9 cellular contexts compared by ENCODE assay signal in the genomic region with DNA sequence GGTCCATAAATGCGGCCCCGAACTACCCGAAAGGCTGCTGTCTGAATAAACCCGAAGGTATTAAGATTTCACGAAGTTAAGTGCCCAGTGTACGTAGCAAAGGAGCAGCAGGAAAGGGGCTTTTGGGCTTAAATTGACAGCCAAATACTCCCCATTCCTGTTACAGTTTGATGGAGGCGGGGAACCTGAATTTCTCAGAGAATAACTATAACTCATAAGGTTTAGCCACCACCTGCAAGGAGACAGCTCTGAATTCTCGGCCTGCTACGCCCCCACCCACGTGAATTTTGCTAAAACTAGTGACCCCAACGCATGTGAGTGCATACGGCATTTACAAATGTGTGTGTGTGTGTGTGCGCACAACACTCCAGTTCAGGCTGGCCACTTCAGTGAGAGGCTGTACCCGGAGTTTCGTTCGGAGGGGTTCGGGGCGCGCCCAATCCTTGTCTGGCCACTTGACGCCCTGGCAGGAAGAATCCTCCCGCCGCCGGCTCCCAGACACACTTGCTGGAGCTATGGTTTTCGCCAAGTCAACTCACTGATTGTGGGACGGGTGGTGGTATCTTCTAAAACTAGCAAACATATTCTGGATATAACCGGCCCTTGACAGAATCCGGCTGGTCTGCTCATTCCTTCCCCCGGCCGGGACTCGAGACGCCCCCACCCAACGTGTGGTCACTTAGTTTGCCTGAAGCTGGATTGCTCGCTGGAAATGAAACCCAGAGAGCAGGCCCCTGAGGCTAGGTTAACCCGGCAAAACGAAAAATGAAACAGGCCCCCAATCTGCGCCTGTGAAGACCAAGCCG. TPM values are rescaled to one million over a fixed set of nuclear protein-coding genes. Genes with fewer than 3 reads are reported as not detected.
DNase-seq lines count a peak whose midpoint lies in the region; ATAC-seq and TF ChIP-seq lines count a peak whose summit lies in the region.
"Had no signal": no experiment of that assay in that cellular context is flagged by ENCODE, and none has a peak within 500 bp of the region (broad histone marks: within the 10 kb centered on the region; RNA-seq: fewer than 3 reads in every experiment).

No MANE protein-coding gene starts in this region.

- intact Hi-C loops in prostate gland (cut with DNase I) = no loop called here

- TF ChIP-seq POLR2A in prostate gland (IDR thresholded peaks at IDR 0.05) = no peak

- ATAC-seq in HG03354 (IDR thresholded peaks at IDR 0.05; ENCODE audit: poor library complexity, severe bottlenecking, unreplicated experiment) = no peak
- no peak for ATAC-seq in GM18517 (IDR thresholded peaks at IDR 0.05; ENCODE audit: unreplicated experiment)

- H3K9ac ChIP-seq in NT2/D1 (ENCODE audit: insufficient read length, low read depth) = peak overlapping the region; percentile 53

- H3K9me3 ChIP-seq in NT2/D1 (ENCODE audit: insufficient read depth, low read length) = no peaks in the 10 kb centered on the region
- H3K9me3 ChIP-seq in prostate gland = no peaks in the 10 kb centered on the region

- H3K4me1 ChIP-seq in NT2/D1 (ENCODE audit: insufficient read depth, insufficient read length) (peaks cover 32% of the 10 kb centered on the region), prostate gland (replicated peaks) (peaks cover 17% of the 10 kb centered on the region)

- H3K27ac ChIP-seq in prostate gland = no peak overlapping the region
- H3K27ac ChIP-seq: PC-9 had no signal

- H3K4me3 ChIP-seq in GM06990 (replicated peaks; ENCODE audit: low read depth, low read length) (peak overlapping the region; percentile 72), NT2/D1 (ENCODE audit: insufficient read length, low read depth) (peak overlapping the region; percentile 44), fibroblast of pulmonary artery (replicated peaks; ENCODE audit: low read depth, low read length) (peak overlapping the region; percentile 23), prostate gland (peak overlapping the region; percentile 3 to 38)
- H3K4me3 ChIP-seq: PC-9 had no signal

- H3K36me3 ChIP-seq in GM06990 (ENCODE audit: control insufficient read depth, insufficient read depth, low read length) (peaks cover 3% of the 10 kb centered on the region), NT2/D1 (ENCODE audit: insufficient read depth, insufficient read length, low read length) (no peaks in the 10 kb centered on the region), prostate gland (no peaks in the 10 kb centered on the region)

- no peaks in the 10 kb centered on the region for H3K27me3 ChIP-seq in GM06990 (replicated peaks; ENCODE audit: control insufficient read depth, insufficient read depth, low read length)
- peaks cover 100% of the 10 kb centered on the region for H3K27me3 ChIP-seq in NT2/D1 (ENCODE audit: insufficient read depth, insufficient read length)
- H3K27me3 ChIP-seq in prostate gland (replicated peaks; ENCODE audit: insufficient read depth) = peaks cover 53% of the 10 kb centered on the region

- DNase-seq in GM06990 (ENCODE audit: extremely low read depth, insufficient read length) = peak; percentile 36
- DNase-seq in NT2/D1 (ENCODE audit: low read depth, low spot score) = no peak
- no peak for DNase-seq in fibroblast of pulmonary artery (ENCODE audit: low read depth)
- DNase-seq in prostate gland (ENCODE audit: low spot score) = no peak
- DNase-seq in GF-D8 (lab: John Stamatoyannopoulos, UW) = no peak
- no peak for DNase-seq in NCI-H1417 treated with DMSO at 0.1 percent for 48 hours (lab: John Stamatoyannopoulos, UW)

- no peak for TF ChIP-seq CTCF in GM06990 (IDR thresholded peaks at IDR 0.05; ENCODE audit: insufficient read depth, low read length, poor library complexity, severe bottlenecking)
- no peak for TF ChIP-seq CTCF in fibroblast of pulmonary artery (IDR thresholded peaks at IDR 0.05; ENCODE audit: low read length, missing control alignments)
- no peak for TF ChIP-seq CTCF in prostate gland (IDR thresholded peaks at IDR 0.05)

- 16% methylated on average over 37 of the region's 37 CpGs for WGBS in prostate gland

RNA-seq across cellular contexts. Expression of a gene that starts 4.9 kb away (rescaled TPM):
- total RNA-seq in prostate gland = 1 to 10 TPM in 1 of 2 donors, under 1 TPM in 1; 0.32 to 2.1 TPM

Comparison
In these comparisons a context has a peak if more than half of its experiments do, and no peak if none do; other contexts are left out.
1. H3K4me3 ChIP-seq: peak in every context shown above with its lines; median percentile 72 in GM06990; 44 in NT2/D1; 23 in fibroblast of pulmonary artery; 20 in prostate gland.